In the genomic region with DNA sequence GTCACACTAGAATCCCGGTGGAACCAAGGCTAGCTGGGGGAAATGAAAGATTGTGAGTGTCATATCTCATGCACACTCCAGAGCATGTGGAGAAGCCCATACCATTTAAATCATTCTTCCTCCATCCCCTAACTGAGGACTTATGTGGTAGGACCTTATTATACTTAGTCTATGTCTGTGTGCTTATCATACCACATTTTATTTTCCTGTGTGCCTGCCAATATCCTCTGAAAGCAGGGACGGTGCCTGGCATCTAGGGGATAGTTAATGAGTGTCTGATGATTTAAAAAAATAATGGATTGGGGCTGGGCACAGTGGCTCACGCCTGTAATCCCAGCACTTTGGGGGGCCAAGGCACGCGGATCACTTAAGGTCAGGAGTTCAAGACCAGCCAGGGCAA, we compare ENCODE assay signal across 20 cellular contexts.
DNase-seq lines count a peak whose midpoint lies in the region; ATAC-seq and TF ChIP-seq lines count a peak whose summit lies in the region.
"Had no signal": no experiment of that assay in that cellular context is flagged by ENCODE, and none has a peak within 500 bp of the region (broad histone marks: within the 10 kb centered on the region; RNA-seq: fewer than 3 reads in every experiment).

No MANE protein-coding gene starts in this region.

- no peaks in the 10 kb centered on the region for H3K36me3 ChIP-seq in heart left ventricle
- H3K36me3 ChIP-seq in psoas muscle (ENCODE audit: insufficient read depth in 1 of 2, low read depth in 1 of 2): no peaks in the 10 kb centered on the region
- no peaks in the 10 kb centered on the region for H3K36me3 ChIP-seq in CD8-positive, alpha-beta T cell (ENCODE audit: insufficient read depth, low read length)
- H3K36me3 ChIP-seq: SJCRH30 had no signal

- peaks cover 10 to 100% (median 71%) of the 10 kb centered on the region in 12 donors for H3K4me1 ChIP-seq in heart left ventricle
- peaks cover 100% of the 10 kb centered on the region for H3K4me1 ChIP-seq in psoas muscle
- H3K4me1 ChIP-seq in CD8-positive, alpha-beta T cell (ENCODE audit: insufficient read depth, low read length): no peaks in the 10 kb centered on the region
- H3K4me1 ChIP-seq: SJCRH30 had no signal

- 38 to 51% (median 45%) methylated on average over 5 of the region's 5 CpGs for WGBS in heart left ventricle, 4 donors
- 40 to 53% (median 43%) methylated on average over 5 of the region's 5 CpGs for whole genome bisulfite sequencing in psoas muscle, 3 donors

- peak overlapping the region; percentile 9 for H3K27ac Mint-ChIP-seq in chondrocyte (ENCODE audit: unreplicated experiment)
- no peak overlapping the region for H3K27ac Mint-ChIP-seq in CD8-positive, alpha-beta T cell
- H3K27ac Mint-ChIP-seq: B cell, GM23338 had no signal

- H3K27me3 ChIP-seq in heart left ventricle (no peaks in the 10 kb centered on the region), psoas muscle (ENCODE audit: insufficient read depth in 3 of 3, low read length in 2 of 3) (no peaks in the 10 kb centered on the region)
- no peaks in the 10 kb centered on the region for H3K27me3 ChIP-seq in CD8-positive, alpha-beta T cell (ENCODE audit: insufficient read depth, low read length)
- H3K27me3 ChIP-seq: SJCRH30 had no signal

- peaks cover 2% of the 10 kb centered on the region for H3K36me3 Mint-ChIP-seq in chondrocyte (ENCODE audit: low read depth)
- H3K36me3 Mint-ChIP-seq in CD8-positive, alpha-beta T cell: no peaks in the 10 kb centered on the region

- no peak overlapping the region for H3K4me3 Mint-ChIP-seq in chondrocyte (ENCODE audit: unreplicated experiment)
- H3K4me3 Mint-ChIP-seq in CD8-positive, alpha-beta T cell: no peak overlapping the region
- H3K4me3 Mint-ChIP-seq: B cell, GM23338 had no signal

- H3K4me3 ChIP-seq in heart left ventricle: no peak overlapping the region
- no peak overlapping the region for H3K4me3 ChIP-seq in psoas muscle
- H3K4me3 ChIP-seq in CD8-positive, alpha-beta T cell (ENCODE audit: low read depth, low read length): no peak overlapping the region
- H3K4me3 ChIP-seq: GM23338, SJCRH30 had no signal

- peaks cover 74% of the 10 kb centered on the region for H3K4me1 Mint-ChIP-seq in chondrocyte (ENCODE audit: low read depth)
- peaks cover 3% of the 10 kb centered on the region for H3K4me1 Mint-ChIP-seq in CD8-positive, alpha-beta T cell (ENCODE audit: low read depth)
- H3K4me1 Mint-ChIP-seq: B cell had no signal

- DNase-seq in heart left ventricle: peak in 1 of 5 donors; percentile 19
- no peak for DNase-seq in cardiac septum (ENCODE audit: low spot score)
- DNase-seq in chondrocyte (ENCODE audit: low spot score): no peak
- DNase-seq in psoas muscle: no peak
- no peak for DNase-seq in COLO668 (lab: John Stamatoyannopoulos, UW; ENCODE audit: unreplicated experiment)
- DNase-seq in CD8-positive, alpha-beta T cell: no peak
- DNase-seq in activated CD4-positive, alpha-beta T cell treated with anti-CD3 and anti-CD28 coated beads, Interleukin-2, amount 50 U/mL, for 48 hours: no peak
- DNase-seq: DMS153, GDM1, HCEC 1CT, KBM-7, NCI-H1105, NCI-H1694 treated with DMSO at 0.1 percent for 48 hours, NCI-H2107, NCI-H524, SJCRH30 had no signal

- POLR2A ChIA-PET in CD8-positive, alpha-beta T cell (lab: Charles Lee): no interaction called here

- intact Hi-C loops in heart left ventricle (cut with DNase I): loop anchor here in 3 of 10 donors (5.0 to 10.0 kb wide), 3 partner anchors 37 to 179 kb away; a partner anchor contains a TSS
- intact Hi-C loops in cardiac septum (cut with DNase I): loop anchor here (2.0 to 5.0 kb wide), 3 partner anchors 42 to 69 kb away; no protein-coding TSS in a partner anchor
- intact Hi-C loops in psoas muscle (cut with DNase I): loop anchor here in 1 of 2 donors (5.0 kb wide), 1 partner anchor 43 kb away; no protein-coding TSS in a partner anchor
- intact Hi-C loops in CD8-positive, alpha-beta T cell (cut with DNase I, micrococcal nuclease): no loop called here

- H3K9me3 Mint-ChIP-seq in chondrocyte (ENCODE audit: low read depth): no peaks in the 10 kb centered on the region
- no peaks in the 10 kb centered on the region for H3K9me3 Mint-ChIP-seq in CD8-positive, alpha-beta T cell
- H3K9me3 Mint-ChIP-seq: GM23338 had no signal

- ATAC-seq in heart left ventricle (peak; percentile 65 to 76 (median 74)), psoas muscle (peak in 2 of 4 donors; percentile 8 to 15), GM21528 (IDR thresholded peaks at IDR 0.05; ENCODE audit: low FRiP score, unreplicated experiment) (no peak)
- no peak for ATAC-seq in CD8-positive, alpha-beta T cell
- ATAC-seq: GM23338 had no signal

- TF ChIP-seq POLR2A in heart left ventricle (IDR thresholded peaks at IDR 0.05): no peak

- TF ChIP-seq CTCF in heart left ventricle (IDR thresholded peaks at IDR 0.05): no peak
- no peak for TF ChIP-seq CTCF in chondrocyte (IDR thresholded peaks at IDR 0.05)
- no peak for TF ChIP-seq CTCF in psoas muscle (IDR thresholded peaks at IDR 0.05)
- TF ChIP-seq CTCF in CD8-positive, alpha-beta T cell (IDR thresholded peaks at IDR 0.05): no peak

- H3K27me3 Mint-ChIP-seq in chondrocyte (ENCODE audit: low read depth): no peaks in the 10 kb centered on the region
- H3K27me3 Mint-ChIP-seq in CD8-positive, alpha-beta T cell (ENCODE audit: low read depth): no peaks in the 10 kb centered on the region
- H3K27me3 Mint-ChIP-seq: B cell had no signal

- no peaks in the 10 kb centered on the region for H3K9me3 ChIP-seq in heart left ventricle
- H3K9me3 ChIP-seq in psoas muscle: no peaks in the 10 kb centered on the region
- H3K9me3 ChIP-seq in CD8-positive, alpha-beta T cell (ENCODE audit: low read length): no peaks in the 10 kb centered on the region
- H3K9me3 ChIP-seq: SJCRH30 had no signal

- CTCF ChIA-PET in CD8-positive, alpha-beta T cell (lab: Charles Lee): no interaction called here

- H3K27ac ChIP-seq in heart left ventricle: peak overlapping the region in 6 of 12 donors; percentile 22 to 57 (median 30)
- peak overlapping the region; percentile 23 for H3K27ac ChIP-seq in psoas muscle
- H3K27ac ChIP-seq in CD8-positive, alpha-beta T cell (ENCODE audit: low read depth, low read length): no peak overlapping the region
- H3K27ac ChIP-seq: RWPE1, SJCRH30 had no signal

Comparison
In these comparisons a context has a peak if more than half of its experiments do, and no peak if none do; other contexts are left out.
1. ATAC-seq: peak in heart left ventricle (4 of 4); none in GM21528 (single experiment) and CD8-positive, alpha-beta T cell (single experiment).